ENCODE assay signal across 8 cellular contexts in the genomic region with DNA sequence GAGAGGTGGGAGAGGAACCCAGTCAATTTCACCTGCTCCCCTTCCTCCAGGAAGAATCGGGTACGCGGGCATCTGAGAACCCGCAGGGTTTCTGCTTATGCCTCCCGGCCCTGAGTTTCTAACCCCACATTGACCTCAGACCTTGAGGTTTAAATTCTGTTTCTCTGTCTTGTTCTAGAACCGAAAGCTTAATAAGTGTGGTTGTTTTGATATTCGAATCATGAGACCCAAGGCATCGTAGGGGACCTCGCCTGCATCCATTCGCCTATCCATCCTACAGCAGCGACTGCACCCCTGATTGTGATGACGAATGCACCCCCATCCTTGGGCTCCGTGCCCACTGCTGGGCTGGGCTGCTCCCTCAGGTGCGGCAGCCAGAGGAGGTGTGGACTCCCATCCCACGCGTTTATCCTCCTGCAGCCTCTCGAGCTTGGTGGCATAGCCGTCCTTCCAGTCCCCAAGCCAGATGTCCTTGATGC.
DNase-seq lines count a peak whose midpoint lies in the region; ATAC-seq and TF ChIP-seq lines count a peak whose summit lies in the region.

No MANE protein-coding gene starts in this region.

- H3K27ac ChIP-seq in breast epithelium (no peak overlapping the region), mesenchymal stem cell (ENCODE audit: low read length, poor library complexity, severe bottlenecking) (no peak overlapping the region), upper lobe of right lung (no peak overlapping the region)

- no peak overlapping the region for H3K27ac Mint-ChIP-seq in activated naive CD4-positive, alpha-beta T cell treated with anti-CD3 and anti-CD28 coated beads for 36 hours

- no peak overlapping the region for H2BK12ac ChIP-seq in mesenchymal stem cell (ENCODE audit: low read length in 2 of 2)

- no peaks in the 10 kb centered on the region for H3K36me3 Mint-ChIP-seq in activated naive CD4-positive, alpha-beta T cell treated with anti-CD3 and anti-CD28 coated beads for 36 hours (ENCODE audit: low read depth)

- intact Hi-C loops in activated naive CD4-positive, alpha-beta T cell treated with anti-CD3 and anti-CD28 coated beads for 36 hours (cut with micrococcal nuclease), result loop anchor here (1.0 kb wide), 2 partner anchors 11 to 23 kb away; no protein-coding TSS in a partner anchor
- intact Hi-C loops in breast epithelium (cut with DNase I; ENCODE audit: low total_unique reads), result no loop called here
- intact Hi-C loops in upper lobe of right lung (cut with DNase I), result no loop called here
- intact Hi-C loops in lower leg skin (cut with DNase I; ENCODE audit: low total_unique reads), result no loop called here

- H3K9me3 Mint-ChIP-seq in activated naive CD4-positive, alpha-beta T cell treated with anti-CD3 and anti-CD28 coated beads for 36 hours, result no peaks in the 10 kb centered on the region

- TF ChIP-seq CTCF in breast epithelium (IDR thresholded peaks at IDR 0.05) (no peak), upper lobe of right lung (IDR thresholded peaks at IDR 0.05) (no peak), lower leg skin (IDR thresholded peaks at IDR 0.05) (no peak)

- no peak overlapping the region for H3K4ac ChIP-seq in mesenchymal stem cell (ENCODE audit: low read depth in 1 of 2, low read length in 2 of 2)

- no peak overlapping the region for H4K8ac ChIP-seq in mesenchymal stem cell (ENCODE audit: low read length)

- H3K4me3 ChIP-seq in breast epithelium, result peak overlapping the region; percentile 3 to 58 (median 45)
- H3K4me3 ChIP-seq in mesenchymal stem cell (ENCODE audit: insufficient read depth in 1 of 2, low read depth in 1 of 2, low read length in 2 of 2), result peak overlapping the region in 1 of 2 experiments; percentile 76
- peak overlapping the region; percentile 35 for H3K4me3 ChIP-seq in upper lobe of right lung
- no peak overlapping the region for H3K4me3 ChIP-seq in lower leg skin (ENCODE audit: low read depth, poor library complexity, severe bottlenecking)

- no peaks in the 10 kb centered on the region for H3K79me1 ChIP-seq in mesenchymal stem cell (replicated peaks; ENCODE audit: low read length, poor library complexity, severe bottlenecking)

- H3K36me3 ChIP-seq in breast epithelium, result no peaks in the 10 kb centered on the region
- no peaks in the 10 kb centered on the region for H3K36me3 ChIP-seq in mesenchymal stem cell (ENCODE audit: control insufficient read depth in 1 of 2, insufficient read depth in 2 of 2, low read depth in 1 of 2, low read length in 2 of 2)
- H3K36me3 ChIP-seq in upper lobe of right lung, result no peaks in the 10 kb centered on the region

- H3K27me3 ChIP-seq in breast epithelium (no peaks in the 10 kb centered on the region), mesenchymal stem cell (ENCODE audit: control insufficient read depth in 1 of 2, insufficient read depth in 1 of 2, low read length in 2 of 2) (peaks cover 35 to 50% of the 10 kb centered on the region in 2 experiments), upper lobe of right lung (peaks cover 10% of the 10 kb centered on the region)

- 35% methylated on average over 14 of the region's 18 CpGs for WGBS in mesenchymal stem cell
- WGBS in lower leg skin, 2 donors, result 8% methylated on average over 18 of the region's 18 CpGs

- peak overlapping the region; percentile 56 for H3K4me3 Mint-ChIP-seq in activated naive CD4-positive, alpha-beta T cell treated with anti-CD3 and anti-CD28 coated beads for 36 hours

- CTCF ChIA-PET in activated naive CD4-positive, alpha-beta T cell treated with anti-CD3 and anti-CD28 coated beads for 36 hours (lab: Charles Lee), result interaction anchor here (0.6 kb wide), 1 partner anchor 235 kb away, joined by 3 read pairs; no protein-coding TSS in a partner anchor

- no peak for ATAC-seq in upper lobe of right lung

- H4K91ac ChIP-seq in mesenchymal stem cell (ENCODE audit: low read length), result no peak overlapping the region

- H3K14ac ChIP-seq in mesenchymal stem cell (ENCODE audit: low read length in 2 of 2), result no peak overlapping the region

- no peak overlapping the region for H2AK5ac ChIP-seq in mesenchymal stem cell (ENCODE audit: low read length, severe bottlenecking)

- H3K4me1 Mint-ChIP-seq in activated naive CD4-positive, alpha-beta T cell treated with anti-CD3 and anti-CD28 coated beads for 36 hours (ENCODE audit: low read depth), result peaks cover 28% of the 10 kb centered on the region

- H2BK120ac ChIP-seq in mesenchymal stem cell (ENCODE audit: low read depth, low read length), result no peak overlapping the region

- no peak for TF ChIP-seq POLR2A in breast epithelium (IDR thresholded peaks at IDR 0.05)
- TF ChIP-seq POLR2A in lower leg skin (IDR thresholded peaks at IDR 0.05), result no peak

- H3K27me3 Mint-ChIP-seq in activated naive CD4-positive, alpha-beta T cell treated with anti-CD3 and anti-CD28 coated beads for 36 hours (ENCODE audit: low read depth), result peaks cover 3% of the 10 kb centered on the region

- H3K23ac ChIP-seq in mesenchymal stem cell (ENCODE audit: low read length in 2 of 2), result no peak overlapping the region

- H2BK15ac ChIP-seq in mesenchymal stem cell (ENCODE audit: low read depth, poor library complexity, severe bottlenecking), result no peak overlapping the region

- H2AFZ ChIP-seq in mesenchymal stem cell (ENCODE audit: low read depth, low read length), result no peak overlapping the region

- H3K4me2 ChIP-seq in mesenchymal stem cell (ENCODE audit: low read length, poor library complexity, severe bottlenecking), result peak overlapping the region; percentile 69

- no peak for DNase-seq in activated naive CD4-positive, alpha-beta T cell treated with anti-CD3 and anti-CD28 coated beads for 36 hours
- DNase-seq in activated naive CD4-positive, alpha-beta T cell treated with anti-CD3 and anti-CD28 coated beads, Interleukin-2, amount 50 U/mL, for 16 hours, result no peak
- DNase-seq in breast epithelium (ENCODE audit: low spot score in 2 of 2) (no peak), mesenchymal stem cell (no peak), upper lobe of right lung (peak; percentile 57), NCI-H524 treated with DMSO at 0.1 percent for 48 hours (lab: John Stamatoyannopoulos, UW) (no peak), lower leg skin (ENCODE audit: low spot score in 2 of 2) (no peak), COLO829 (ENCODE audit: low spot score) (no peak)

- H3K18ac ChIP-seq in mesenchymal stem cell (ENCODE audit: low read depth in 1 of 2, low read length in 2 of 2), result no peak overlapping the region

- peaks cover 3 to 10% of the 10 kb centered on the region in 2 donors for H3K4me1 ChIP-seq in breast epithelium
- H3K4me1 ChIP-seq in mesenchymal stem cell (ENCODE audit: control insufficient read depth, insufficient read depth, low read depth, low read length), result peaks cover 13% of the 10 kb centered on the region
- H3K4me1 ChIP-seq in upper lobe of right lung, result peaks cover 15% of the 10 kb centered on the region

- peak overlapping the region; percentile 60 for H3K9ac ChIP-seq in mesenchymal stem cell (ENCODE audit: low read length)

- H2BK5ac ChIP-seq in mesenchymal stem cell (ENCODE audit: low read depth, low read length, poor library complexity, severe bottlenecking), result no peak overlapping the region

- H3K9me3 ChIP-seq in breast epithelium, result no peaks in the 10 kb centered on the region
- no peaks in the 10 kb centered on the region for H3K9me3 ChIP-seq in mesenchymal stem cell (ENCODE audit: control insufficient read depth, low read length)
- H3K9me3 ChIP-seq in upper lobe of right lung, result no peaks in the 10 kb centered on the region
